ENCODE assay signal across 16 cellular contexts in the genomic region with DNA sequence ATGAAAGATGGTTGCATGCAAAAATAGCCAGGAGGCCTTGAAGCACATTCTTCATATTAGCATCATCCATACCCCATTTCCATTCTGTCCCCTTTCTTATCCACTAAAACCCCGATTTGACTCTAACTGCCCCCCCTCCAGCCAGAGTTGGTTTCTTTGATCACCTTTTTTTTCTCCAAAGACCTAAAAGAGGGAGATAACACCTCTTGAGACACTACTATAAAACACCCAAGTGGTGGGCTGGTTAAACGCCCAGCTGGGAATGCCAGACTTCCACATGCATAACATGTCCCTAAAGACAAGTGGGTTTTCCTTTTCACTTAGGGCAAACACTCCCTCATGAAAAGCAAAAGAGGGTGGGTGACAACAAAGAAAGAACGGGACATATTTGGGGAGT.
DNase-seq lines count a peak whose midpoint lies in the region; ATAC-seq, FAIRE-seq and TF ChIP-seq lines count a peak whose summit lies in the region.
"Had no signal": no experiment of that assay in that cellular context is flagged by ENCODE, and none has a peak within 500 bp of the region (broad histone marks: within the 10 kb centered on the region; RNA-seq: fewer than 3 reads in every experiment).

No MANE protein-coding gene starts in this region.

- H3K36me3 ChIP-seq in OCI-LY3 (replicated peaks; ENCODE audit: low read depth, low read length) (peaks cover 3% of the 10 kb centered on the region), smooth muscle cell (ENCODE audit: low read depth) (no peaks in the 10 kb centered on the region)

- no peak overlapping the region for H3K27ac ChIP-seq in OCI-LY3 (ENCODE audit: low read length)
- H3K27ac ChIP-seq in smooth muscle cell (ENCODE audit: low read depth), result peak overlapping the region; percentile 73

- no peak for TF ChIP-seq CTCF in OCI-LY3 (IDR thresholded peaks at IDR 0.05; ENCODE audit: low read depth, low read length)
- no peak for TF ChIP-seq CTCF in smooth muscle cell (IDR thresholded peaks at IDR 0.05; ENCODE audit: borderline replicate concordance, insufficient read depth, poor library complexity, severe bottlenecking)

- no peak overlapping the region for H3K4me3 ChIP-seq in OCI-LY3 (ENCODE audit: low read length)
- H3K4me3 ChIP-seq in smooth muscle cell, result no peak overlapping the region

- H3K4me2 ChIP-seq in OCI-LY3 (ENCODE audit: low read length) (peak overlapping the region; percentile 65; the same call in 1 of the 2 replicates), smooth muscle cell (peak overlapping the region; percentile 74)

- FAIRE-seq in GM19239 (lab: Jason Lieb, UNC), result peak; percentile 39

- H3K27me3 ChIP-seq in OCI-LY3 (ENCODE audit: low read depth, low read length) (no peaks in the 10 kb centered on the region), smooth muscle cell (ENCODE audit: low read depth) (no peaks in the 10 kb centered on the region)

- H3K9me3 ChIP-seq in OCI-LY3 (ENCODE audit: insufficient read depth, low read length), result no peaks in the 10 kb centered on the region
- H3K9me3 ChIP-seq in smooth muscle cell (replicated peaks; ENCODE audit: low read depth), result no peaks in the 10 kb centered on the region

- H3K4me1 ChIP-seq in OCI-LY3 (ENCODE audit: low read length), result peaks cover 52% of the 10 kb centered on the region
- peaks cover 12% of the 10 kb centered on the region for H3K4me1 ChIP-seq in smooth muscle cell (ENCODE audit: low read depth)

- H3K9ac ChIP-seq in OCI-LY3 (ENCODE audit: low read length) (no peak overlapping the region), smooth muscle cell (ENCODE audit: low read depth) (no peak overlapping the region)

- DNase-seq in GM19239 (ENCODE audit: insufficient read length, low spot score) (no peak), islet precursor cell (peak; percentile 78), smooth muscle cell (lab: John Stamatoyannopoulos, UW; ENCODE audit: unreplicated experiment) (no peak), A172 (ENCODE audit: low spot score) (no peak)
- no peak for DNase-seq in activated CD4-positive, alpha-beta T cell treated with anti-CD3 and anti-CD28 coated beads for 1 hour
- DNase-seq: ACHN, AML-193, COR-L47, NCI-H1417 treated with DMSO at 0.1 percent for 48 hours, NCI-H2029, NCI-H2171, NCI-H446, NCI-H69 had no signal

- peaks cover 23% of the 10 kb centered on the region for H3F3A ChIP-seq in smooth muscle cell (ENCODE audit: low read depth)

- H4K20me1 ChIP-seq in OCI-LY3 (ENCODE audit: insufficient read depth, low read length), result no peaks in the 10 kb centered on the region
- no peaks in the 10 kb centered on the region for H4K20me1 ChIP-seq in smooth muscle cell (ENCODE audit: low read depth)

- H2AFZ ChIP-seq in OCI-LY3 (ENCODE audit: low read depth, low read length) (no peak overlapping the region), smooth muscle cell (ENCODE audit: low read depth) (no peak overlapping the region)

- H3K79me2 ChIP-seq in OCI-LY3 (ENCODE audit: low read length) (no peaks in the 10 kb centered on the region), smooth muscle cell (ENCODE audit: low read depth) (no peaks in the 10 kb centered on the region)

- no peak for ATAC-seq in HG03045 (IDR thresholded peaks at IDR 0.05; ENCODE audit: unreplicated experiment)
- ATAC-seq: HCT116 had no signal

- 20% methylated on average over 3 of the region's 3 CpGs for WGBS in smooth muscle cell (ENCODE audit: low lambda C conversion rate)
